ENCODE assay signal across 1 cellular context in the genomic region with DNA sequence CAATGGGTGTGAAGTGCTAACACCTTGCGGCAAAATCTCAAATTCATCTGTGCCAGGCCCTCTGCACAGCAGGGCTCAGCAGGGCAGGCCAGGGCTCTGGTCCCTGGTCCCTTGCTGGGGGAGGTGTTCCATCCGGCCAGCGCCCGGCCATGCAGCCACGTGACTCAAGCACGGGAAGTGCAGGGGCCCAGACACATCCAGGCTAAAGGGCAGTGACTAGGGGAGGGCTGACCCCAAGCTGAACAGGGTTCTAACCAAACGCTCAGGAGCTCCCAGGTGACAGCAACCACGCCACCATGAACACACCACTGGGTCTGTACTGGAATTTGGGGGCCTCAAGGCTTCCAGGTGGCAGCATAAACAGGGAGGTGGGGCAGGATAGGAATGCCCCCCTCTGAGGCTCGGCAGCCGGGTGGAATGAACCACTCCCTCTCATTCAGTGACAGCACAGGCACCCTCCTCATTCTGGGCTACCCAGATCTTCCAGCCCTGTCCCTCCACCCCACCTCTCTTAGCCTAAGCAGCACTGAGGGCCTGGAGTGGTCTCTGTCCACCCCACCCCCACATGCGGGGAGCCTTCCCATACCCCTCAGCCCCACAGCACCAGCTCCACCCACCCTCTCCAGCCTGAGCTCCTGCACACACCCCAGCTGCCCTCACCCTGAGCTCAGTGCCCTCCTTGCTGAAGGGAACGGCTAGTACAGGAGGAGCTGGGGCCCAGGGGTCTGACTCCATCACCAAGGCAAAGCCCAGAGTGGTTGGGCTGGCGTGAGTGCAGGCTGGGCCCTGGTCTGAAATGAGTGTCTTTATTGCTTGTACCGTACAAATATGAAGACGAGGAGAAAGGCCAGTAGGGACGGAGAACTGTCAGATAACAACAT.
A peak's percentile ranks its signal among the peaks of the same experiment; 100 is the strongest.
TF ChIP-seq lines count a peak whose summit lies in the region.

No MANE protein-coding gene starts in this region.

TF ChIP-seq in HepG2, 621 proteins besides CTCF, POLR2A, EP300 and RAD21 (continued from another document and continues in another):
- TF ChIP-seq ZBTB2 (CRISPR knock-in tag; IDR thresholded peaks at IDR 0.05; ENCODE audit: low read depth) (no peak), PHF21A (CRISPR knock-in tag; IDR thresholded peaks at IDR 0.05) (peak; percentile 88), ZNF451 (CRISPR knock-in tag; IDR thresholded peaks at IDR 0.05) (peak; percentile 55; the same call in 1 of the 2 replicates), YEATS2 (CRISPR knock-in tag; IDR thresholded peaks at IDR 0.05; ENCODE audit: borderline replicate concordance) (peak; percentile 90; the same call in 1 of the 2 replicates), ATF7-NPFF (CRISPR knock-in tag; IDR thresholded peaks at IDR 0.05; ENCODE audit: low read depth) (peak; percentile 73; the same call in 1 of the 2 replicates), ZNF30 (CRISPR knock-in tag; IDR thresholded peaks at IDR 0.05) (no peak), ZFP36 (IDR thresholded peaks at IDR 0.05; ENCODE audit: borderline replicate concordance, low read depth, low read length, partially characterized antibody) (no peak), HNF4G (IDR thresholded peaks at IDR 0.05; ENCODE audit: borderline replicate concordance, low read depth, low read length) (peak; percentile 91), HNF4G (CRISPR knock-in tag; IDR thresholded peaks at IDR 0.05; ENCODE audit: borderline replicate concordance, low read depth) (no peak; the same call in 1 of the 2 replicates), MNT (IDR thresholded peaks at IDR 0.05) (peak; percentile 58), SP4 (CRISPR knock-in tag; IDR thresholded peaks at IDR 0.05) (no peak), HIC2 (CRISPR knock-in tag; IDR thresholded peaks at IDR 0.05; ENCODE audit: low read depth) (0 out of 2 replicates have a peak, but pooled peaks have one; percentile 66), SPEN (CRISPR knock-in tag; IDR thresholded peaks at IDR 0.05; ENCODE audit: low read depth) (peak; percentile 93), ZFP82 (CRISPR knock-in tag; IDR thresholded peaks at IDR 0.05; ENCODE audit: borderline replicate concordance) (no peak), KDM4B (CRISPR knock-in tag; IDR thresholded peaks at IDR 0.05) (peak; percentile 67; the same call in 1 of the 2 replicates), ZNF326 (CRISPR knock-in tag; IDR thresholded peaks at IDR 0.05; ENCODE audit: borderline replicate concordance) (peak; percentile 80; the same call in 1 of the 2 replicates), ZNF235 (CRISPR knock-in tag; IDR thresholded peaks at IDR 0.05; ENCODE audit: borderline replicate concordance) (no peak), ZNF709 (CRISPR knock-in tag; IDR thresholded peaks at IDR 0.05) (no peak; the same call in 1 of the 2 replicates), ZNF543 (CRISPR knock-in tag; IDR thresholded peaks at IDR 0.05) (peak; percentile 85), ZNF749 (CRISPR knock-in tag; IDR thresholded peaks at IDR 0.05; ENCODE audit: borderline replicate concordance) (peak; percentile 47; the same call in 1 of the 2 replicates), ZNF407 (CRISPR knock-in tag; IDR thresholded peaks at IDR 0.05; ENCODE audit: not compliant biosample characterization) (no peak), YY1 (IDR thresholded peaks at IDR 0.05; ENCODE audit: insufficient read depth, insufficient replicate concordance, low read depth, low read length) (peak; percentile 46), NRL (CRISPR knock-in tag; IDR thresholded peaks at IDR 0.05; ENCODE audit: borderline replicate concordance) (peak; percentile 68), ZFP90 (CRISPR knock-in tag; IDR thresholded peaks at IDR 0.05; ENCODE audit: borderline replicate concordance) (no peak), HES4 (CRISPR knock-in tag; IDR thresholded peaks at IDR 0.05; ENCODE audit: borderline replicate concordance) (no peak)
- TF ChIP-seq, protein P1, sequence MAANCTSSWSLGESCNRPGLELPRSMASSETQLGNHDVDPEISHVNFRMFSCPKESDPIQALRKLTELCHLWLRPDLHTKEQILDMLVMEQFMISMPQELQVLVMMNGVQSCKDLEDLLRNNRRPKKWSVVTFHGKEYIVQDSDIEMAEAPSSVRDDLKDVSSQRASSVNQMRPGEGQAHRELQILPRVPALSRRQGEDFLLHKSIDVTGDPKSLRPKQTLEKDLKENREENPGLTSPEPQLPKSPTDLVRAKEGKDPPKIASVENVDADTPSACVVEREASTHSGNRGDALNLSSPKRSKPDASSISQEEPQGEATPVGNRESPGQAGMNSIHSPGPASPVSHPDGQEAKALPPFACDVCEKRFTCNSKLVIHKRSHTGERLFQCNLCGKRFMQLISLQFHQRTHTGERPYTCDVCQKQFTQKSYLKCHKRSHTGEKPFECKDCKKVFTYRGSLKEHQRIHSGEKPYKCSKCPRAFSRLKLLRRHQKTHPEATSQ (CRISPR knock-in tag; IDR thresholded peaks at IDR 0.05; ENCODE audit: borderline replicate concordance) = no peak
- TF ChIP-seq, protein P2, sequence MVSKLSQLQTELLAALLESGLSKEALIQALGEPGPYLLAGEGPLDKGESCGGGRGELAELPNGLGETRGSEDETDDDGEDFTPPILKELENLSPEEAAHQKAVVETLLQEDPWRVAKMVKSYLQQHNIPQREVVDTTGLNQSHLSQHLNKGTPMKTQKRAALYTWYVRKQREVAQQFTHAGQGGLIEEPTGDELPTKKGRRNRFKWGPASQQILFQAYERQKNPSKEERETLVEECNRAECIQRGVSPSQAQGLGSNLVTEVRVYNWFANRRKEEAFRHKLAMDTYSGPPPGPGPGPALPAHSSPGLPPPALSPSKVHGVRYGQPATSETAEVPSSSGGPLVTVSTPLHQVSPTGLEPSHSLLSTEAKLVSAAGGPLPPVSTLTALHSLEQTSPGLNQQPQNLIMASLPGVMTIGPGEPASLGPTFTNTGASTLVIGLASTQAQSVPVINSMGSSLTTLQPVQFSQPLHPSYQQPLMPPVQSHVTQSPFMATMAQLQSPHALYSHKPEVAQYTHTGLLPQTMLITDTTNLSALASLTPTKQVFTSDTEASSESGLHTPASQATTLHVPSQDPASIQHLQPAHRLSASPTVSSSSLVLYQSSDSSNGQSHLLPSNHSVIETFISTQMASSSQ (IDR thresholded peaks at IDR 0.05; ENCODE audit: low read depth) = 0 out of 2 replicates have a peak, but pooled peaks have one; percentile 30
- TF ChIP-seq, protein P2 (CRISPR knock-in tag; IDR thresholded peaks at IDR 0.05; ENCODE audit: borderline replicate concordance) = peak; percentile 84
- TF ChIP-seq, protein P3, sequence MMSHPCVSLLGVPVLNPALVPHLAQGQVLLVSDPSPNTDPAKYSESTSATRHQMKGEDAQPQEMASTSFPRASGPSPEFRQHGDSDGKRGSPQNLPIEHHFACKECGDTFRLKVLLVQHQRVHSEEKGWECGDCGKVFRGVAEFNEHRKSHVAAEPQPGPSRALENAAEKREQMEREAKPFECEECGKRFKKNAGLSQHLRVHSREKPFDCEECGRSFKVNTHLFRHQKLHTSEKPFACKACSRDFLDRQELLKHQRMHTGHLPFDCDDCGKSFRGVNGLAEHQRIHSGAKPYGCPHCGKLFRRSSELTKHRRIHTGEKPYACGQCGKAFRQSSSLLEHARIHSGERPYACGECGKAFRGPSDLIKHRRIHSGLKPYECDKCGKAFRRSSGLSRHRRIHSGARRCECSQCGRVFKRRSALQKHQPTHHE (CRISPR knock-in tag; IDR thresholded peaks at IDR 0.05; ENCODE audit: borderline replicate concordance) = 0 out of 2 replicates have a peak, but pooled peaks have one; percentile 51
